ENCODE assay signal across 8 cellular contexts in the genomic region with DNA sequence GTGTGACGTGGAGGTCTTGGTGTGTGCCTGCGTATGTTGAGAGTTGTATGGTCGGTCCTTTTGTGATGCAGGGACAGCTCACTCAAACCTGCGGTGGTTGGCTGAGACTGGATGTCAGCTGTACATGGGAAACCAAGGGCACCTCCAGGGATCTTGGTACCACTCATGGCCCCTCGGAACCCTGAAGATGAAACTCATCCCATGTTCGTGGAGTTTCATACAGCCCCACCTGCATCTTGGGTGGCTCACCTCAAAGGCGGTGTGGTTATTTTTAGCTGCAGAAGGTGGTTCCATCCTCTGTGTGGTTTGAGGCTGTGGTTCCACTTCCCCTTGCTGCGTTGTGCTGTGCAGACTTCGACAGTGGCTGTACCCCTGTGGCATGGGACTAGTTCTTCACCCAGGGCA. TPM values are rescaled to one million over a fixed set of nuclear protein-coding genes. Genes with fewer than 3 reads are reported as not detected.
A peak's percentile ranks its signal among the peaks of the same experiment; 100 is the strongest.
DNase-seq lines count a peak whose midpoint lies in the region; ATAC-seq and TF ChIP-seq lines count a peak whose summit lies in the region.

No MANE protein-coding gene starts in this region.

- H3K18ac ChIP-seq in H9 (ENCODE audit: insufficient read length, low read depth, low read length) = no peak overlapping the region

- peak; percentile 86 for DNase-seq in activated CD8-positive, alpha-beta memory T cell treated with anti-CD3 and anti-CD28 coated beads, Interleukin-2, amount 10 ng/mL, durations not matched to agents 7 days and 5 days
- DNase-seq in activated CD8-positive, alpha-beta memory T cell treated with anti-CD3 and anti-CD28 coated beads for 24 hours = no peak
- DNase-seq in OCI-LY7 (ENCODE audit: low spot score) (peak; percentile 82), BE2C (no peak), H9 (no peak), NCI-H1092 treated with DMSO at 0.1 percent for 48 hours (lab: John Stamatoyannopoulos, UW) (no peak)

- H3K23me2 ChIP-seq in H9 (ENCODE audit: insufficient read length, low read depth, low read length, poor library complexity, severe bottlenecking) = no peaks in the 10 kb centered on the region

- intact Hi-C loops in OCI-LY7 (cut with micrococcal nuclease; ENCODE audit: unreplicated experiment) = no loop called here

- H2BK120ac ChIP-seq in H9 (ENCODE audit: low read depth, low read length, poor library complexity, severe bottlenecking) = no peak overlapping the region

- no peak overlapping the region for H3K9ac ChIP-seq in H9 (ENCODE audit: extremely low read depth, insufficient read length, low read length)

- H3K36me3 Mint-ChIP-seq in activated CD8-positive, alpha-beta memory T cell treated with anti-CD3 and anti-CD28 coated beads, Interleukin-2, amount 10 ng/mL, durations not matched to agents 7 days and 5 days = peaks cover 75% of the 10 kb centered on the region
- H3K36me3 Mint-ChIP-seq in stimulated activated memory B cell treated with anti-CD40 and anti-IgM and Interleukin-4, amounts not matched to agents 10 μg/mL and 1 μg/mL and 100 μg/mL, for 72 hours = peaks cover 93% of the 10 kb centered on the region
- H3K36me3 Mint-ChIP-seq in H9 (ENCODE audit: insufficient read depth in 1 of 3, low read depth in 3 of 3) = peaks cover 61 to 89% (median 82%) of the 10 kb centered on the region in 3 experiments; a peak in 6 of 7 replicates

- no peak overlapping the region for H3K4ac ChIP-seq in H9 (ENCODE audit: low read depth, low read length)

- H4K8ac ChIP-seq in H9 (replicated peaks; ENCODE audit: insufficient read length, low read depth, low read length) = no peak overlapping the region

- POLR2A ChIA-PET in OCI-LY7 (lab: Charles Lee) = no interaction called here

- CTCF ChIA-PET in activated CD8-positive, alpha-beta memory T cell treated with anti-CD3 and anti-CD28 coated beads, Interleukin-2, amount 10 ng/mL, durations not matched to agents 7 days and 5 days (lab: Charles Lee) = interaction anchor here (0.6 to 1.1 kb wide), 3 partner anchors 8 to 380 kb away, joined by 3 to 4 read pairs (median 3); no protein-coding TSS in a partner anchor
- CTCF ChIA-PET in OCI-LY7 (lab: Charles Lee; ENCODE audit: unreplicated experiment) = no interaction called here

- H3K23ac ChIP-seq in H9 (ENCODE audit: insufficient read length, low read depth, low read length) = no peak overlapping the region

- H2AK5ac ChIP-seq in H9 (ENCODE audit: insufficient read length, low read length) = no peak overlapping the region

- H3K4me2 ChIP-seq in OCI-LY7 (ENCODE audit: low read length) = peak overlapping the region; percentile 45
- no peak overlapping the region for H3K4me2 ChIP-seq in H9 (ENCODE audit: insufficient read depth, insufficient read length, low read length)

- H3K4me1 Mint-ChIP-seq in activated CD8-positive, alpha-beta memory T cell treated with anti-CD3 and anti-CD28 coated beads, Interleukin-2, amount 10 ng/mL, durations not matched to agents 7 days and 5 days = peaks cover 35% of the 10 kb centered on the region
- H3K4me1 Mint-ChIP-seq in stimulated activated memory B cell treated with anti-CD40 and anti-IgM and Interleukin-4, amounts not matched to agents 10 μg/mL and 1 μg/mL and 100 μg/mL, for 72 hours = peaks cover 45% of the 10 kb centered on the region
- H3K4me1 Mint-ChIP-seq in H9 = peaks cover 0 to 2% of the 10 kb centered on the region in 2 experiments; a peak in 1 of 4 replicates

- H3K36me3 ChIP-seq in OCI-LY7 (ENCODE audit: insufficient read depth, low read length) = peaks cover 78% of the 10 kb centered on the region
- peaks cover 54% of the 10 kb centered on the region for H3K36me3 ChIP-seq in BE2C

- H3K79me1 ChIP-seq in H9 (ENCODE audit: insufficient read depth, low read depth, low read length, poor library complexity, severe bottlenecking) = no peaks in the 10 kb centered on the region

- no peaks in the 10 kb centered on the region for H3K9me2 ChIP-seq in OCI-LY7 (ENCODE audit: insufficient read depth, low read length)

- TF ChIP-seq CTCF in OCI-LY7 (conservative IDR thresholded peaks at IDR 0.05; ENCODE audit: low read length) (no peak), BE2C (IDR thresholded peaks at IDR 0.05; ENCODE audit: low read depth, low read length) (no peak), H9 (conservative IDR thresholded peaks at IDR 0.05) (no peak)

- H3K4me3 ChIP-seq in OCI-LY7 (ENCODE audit: low read depth, low read length, poor library complexity, severe bottlenecking) (peak overlapping the region; percentile 12), BE2C (ENCODE audit: low read depth, low read length) (no peak overlapping the region)

- no peak overlapping the region for H2BK12ac ChIP-seq in H9 (ENCODE audit: insufficient read length, low read depth, low read length)

- H2BK5ac ChIP-seq in H9 (ENCODE audit: insufficient read length, low read length) = no peak overlapping the region

- H3K79me2 ChIP-seq in OCI-LY7 (ENCODE audit: insufficient read depth, low read depth, low read length) (no peaks in the 10 kb centered on the region), H9 (ENCODE audit: insufficient read depth, low read length) (no peaks in the 10 kb centered on the region)

- H2AFZ ChIP-seq in OCI-LY7 (ENCODE audit: low read length) (no peak overlapping the region), H9 (ENCODE audit: low read length) (no peak overlapping the region)

- H4K20me1 ChIP-seq in OCI-LY7 (ENCODE audit: insufficient read depth, low read length) (no peaks in the 10 kb centered on the region), H9 (ENCODE audit: control insufficient read depth, insufficient read depth, insufficient read length) (no peaks in the 10 kb centered on the region)

- no peaks in the 10 kb centered on the region for H3K9me3 ChIP-seq in OCI-LY7 (ENCODE audit: low read length)
- no peaks in the 10 kb centered on the region for H3K9me3 ChIP-seq in BE2C
- no peaks in the 10 kb centered on the region for H3K9me3 ChIP-seq in H9 (ENCODE audit: control insufficient read depth, low read depth, low read length)

- H3K4me3 Mint-ChIP-seq in activated CD8-positive, alpha-beta memory T cell treated with anti-CD3 and anti-CD28 coated beads, Interleukin-2, amount 10 ng/mL, durations not matched to agents 7 days and 5 days = peak overlapping the region; percentile 16
- peak overlapping the region; percentile 17 for H3K4me3 Mint-ChIP-seq in stimulated activated memory B cell treated with anti-CD40 and anti-IgM and Interleukin-4, amounts not matched to agents 10 μg/mL and 1 μg/mL and 100 μg/mL, for 72 hours
- H3K4me3 Mint-ChIP-seq in H9 = no peak overlapping the region

- no peak overlapping the region for H3K14ac ChIP-seq in H9 (ENCODE audit: insufficient read depth, low read length)

- peak overlapping the region; percentile 21 for H3K27ac Mint-ChIP-seq in activated CD8-positive, alpha-beta memory T cell treated with anti-CD3 and anti-CD28 coated beads, Interleukin-2, amount 10 ng/mL, durations not matched to agents 7 days and 5 days
- peak overlapping the region; percentile 30 for H3K27ac Mint-ChIP-seq in stimulated activated memory B cell treated with anti-CD40 and anti-IgM and Interleukin-4, amounts not matched to agents 10 μg/mL and 1 μg/mL and 100 μg/mL, for 72 hours
- H3K27ac Mint-ChIP-seq in H9 = no peak overlapping the region

- H2BK20ac ChIP-seq in H9 (ENCODE audit: low read depth, low read length, poor library complexity, severe bottlenecking) = no peak overlapping the region

- no peaks in the 10 kb centered on the region for H3K9me3 Mint-ChIP-seq in activated CD8-positive, alpha-beta memory T cell treated with anti-CD3 and anti-CD28 coated beads, Interleukin-2, amount 10 ng/mL, durations not matched to agents 7 days and 5 days (ENCODE audit: low read depth)
- H3K9me3 Mint-ChIP-seq in stimulated activated memory B cell treated with anti-CD40 and anti-IgM and Interleukin-4, amounts not matched to agents 10 μg/mL and 1 μg/mL and 100 μg/mL, for 72 hours = no peaks in the 10 kb centered on the region
- no peaks in the 10 kb centered on the region for H3K9me3 Mint-ChIP-seq in H9

- H3K4me1 ChIP-seq in OCI-LY7 (ENCODE audit: insufficient read depth, low read length, poor library complexity, severe bottlenecking) = peaks cover 26% of the 10 kb centered on the region
- no peaks in the 10 kb centered on the region for H3K4me1 ChIP-seq in BE2C
- H3K4me1 ChIP-seq in H9 (ENCODE audit: insufficient read depth, low read length) = no peaks in the 10 kb centered on the region

- H2BK15ac ChIP-seq in H9 (ENCODE audit: low read depth, low read length) = no peak overlapping the region

- H4K5ac ChIP-seq in H9 (ENCODE audit: insufficient read length, low read depth, low read length) = no peak overlapping the region

- H3K56ac ChIP-seq in H9 (ENCODE audit: insufficient read length, low read depth, low read length) = no peak overlapping the region

- no peak overlapping the region for H3T11ph ChIP-seq in H9 (ENCODE audit: low read length)

- no peak overlapping the region for H4K91ac ChIP-seq in H9 (ENCODE audit: insufficient read length, low read depth, low read length)

- BruUV-seq in OCI-LY7 (replicated peaks; lab: Mats Ljungman, UMichigan) = no TSS peak

- H3K27ac ChIP-seq in OCI-LY7 (ENCODE audit: low read depth, low read length, poor library complexity, severe bottlenecking) (no peak overlapping the region), H9 (ENCODE audit: insufficient read length, low read depth, low read length) (no peak overlapping the region)

- ATAC-seq in activated CD8-positive, alpha-beta memory T cell treated with anti-CD3 and anti-CD28 coated beads, Interleukin-2, amount 10 ng/mL, durations not matched to agents 7 days and 5 days = peak; percentile 71
- peak; percentile 97 for ATAC-seq in HG02852 (IDR thresholded peaks at IDR 0.05; ENCODE audit: unreplicated experiment)
- peak; percentile 96 for ATAC-seq in stimulated activated memory B cell treated with anti-CD40 and anti-IgM and Interleukin-4, amounts not matched to agents 10 μg/mL and 1 μg/mL and 100 μg/mL, for 72 hours

- WGBS in H9 (ENCODE audit: extremely low coverage, insufficient read length, low lambda C conversion rate) = no CpG with 5 or more reads among the region's 9 CpGs

- no peaks in the 10 kb centered on the region for H3K27me3 Mint-ChIP-seq in activated CD8-positive, alpha-beta memory T cell treated with anti-CD3 and anti-CD28 coated beads, Interleukin-2, amount 10 ng/mL, durations not matched to agents 7 days and 5 days
- H3K27me3 Mint-ChIP-seq in stimulated activated memory B cell treated with anti-CD40 and anti-IgM and Interleukin-4, amounts not matched to agents 10 μg/mL and 1 μg/mL and 100 μg/mL, for 72 hours = no peaks in the 10 kb centered on the region
- H3K27me3 Mint-ChIP-seq in H9 (ENCODE audit: low read depth) = no peaks in the 10 kb centered on the region

- H3K27me3 ChIP-seq in BE2C (no peaks in the 10 kb centered on the region), H9 (ENCODE audit: insufficient read depth, low read length) (no peaks in the 10 kb centered on the region)

RNA-seq across cellular contexts. Expression of gene SLC22A1, which starts 52.6 kb away (rescaled TPM):
- total RNA-seq in activated CD8-positive, alpha-beta memory T cell treated with anti-CD3 and anti-CD28 coated beads, Interleukin-2, amount 10 ng/mL, durations not matched to agents 7 days and 5 days = 1 to 10 TPM in 1 of 2 experiments, under 1 TPM in 1; 0.82 to 1.6 TPM
- total RNA-seq in OCI-LY7 (2014; rRNA removed; shearing (Covaris generic)) = not detected in 2 replicates
- total RNA-seq in OCI-LY7 (2022) = 0.35 TPM in 1 of 2 replicates, not detected in the other
- polyA plus RNA-seq in BE2C (2012; ENCODE audit: insufficient read depth, insufficient read length, low read depth) = not detected
- 0.39 and 0.50 TPM in 2 replicates for total RNA-seq in H9 (2021)

Comparison
In these comparisons a context has a peak if more than half of its experiments do, and no peak if none do; other contexts are left out.
1. DNase-seq: peak in activated CD8-positive, alpha-beta memory T cell treated with anti-CD3 and anti-CD28 coated beads, Interleukin-2, amount 10 ng/mL, durations not matched to agents 7 days and 5 days (single experiment) and OCI-LY7 (single experiment); none in activated CD8-positive, alpha-beta memory T cell treated with anti-CD3 and anti-CD28 coated beads for 24 hours (single experiment), BE2C (single experiment), H9 (single experiment) and NCI-H1092 treated with DMSO at 0.1 percent for 48 hours (single experiment).
2. H3K27ac Mint-ChIP-seq: peak in activated CD8-positive, alpha-beta memory T cell treated with anti-CD3 and anti-CD28 coated beads, Interleukin-2, amount 10 ng/mL, durations not matched to agents 7 days and 5 days (single experiment) and stimulated activated memory B cell treated with anti-CD40 and anti-IgM and Interleukin-4, amounts not matched to agents 10 μg/mL and 1 μg/mL and 100 μg/mL, for 72 hours (single experiment); none in H9 (0 of 3).
3. H3K4me3 Mint-ChIP-seq: peak in activated CD8-positive, alpha-beta memory T cell treated with anti-CD3 and anti-CD28 coated beads, Interleukin-2, amount 10 ng/mL, durations not matched to agents 7 days and 5 days (single experiment) and stimulated activated memory B cell treated with anti-CD40 and anti-IgM and Interleukin-4, amounts not matched to agents 10 μg/mL and 1 μg/mL and 100 μg/mL, for 72 hours (single experiment); none in H9 (0 of 2).
4. Peak in every context shown above with its lines, with median percentiles within 50 percentile points of each other: ATAC-seq.